18 cellular contexts compared by ENCODE assay signal in genomic region chr17:2235792-2236365, GRCh38.
DNase-seq lines count a peak whose midpoint lies in the region; ATAC-seq, FAIRE-seq and TF ChIP-seq lines count a peak whose summit lies in the region.
"Had no signal": no experiment of that assay in that cellular context is flagged by ENCODE, and none has a peak within 500 bp of the region (broad histone marks: within the 10 kb centered on the region; RNA-seq: fewer than 3 reads in every experiment).

No MANE protein-coding gene starts in this region.

- H3K9me3 ChIP-seq in GM12878 (replicated peaks; ENCODE audit: control insufficient read depth, insufficient read depth, low read length) (no peaks in the 10 kb centered on the region), gastrocnemius medialis (no peaks in the 10 kb centered on the region), upper lobe of right lung (no peaks in the 10 kb centered on the region)

- H3K4me3 ChIP-seq in GM12878: no peak overlapping the region
- no peak overlapping the region for H3K4me3 ChIP-seq in gastrocnemius medialis
- H3K4me3 ChIP-seq in upper lobe of right lung: no peak overlapping the region
- H3K4me3 ChIP-seq: GM23338 had no signal

- no peak for TF ChIP-seq EP300 in GM12878 (IDR thresholded peaks at IDR 0.05; ENCODE audit: borderline replicate concordance in 1 of 2, control insufficient read depth in 1 of 2, low read depth in 2 of 2, low read length in 2 of 2)

- SMC1A ChIA-PET in GM12878 (lab: Charles Lee; ENCODE audit: uncharacterized antibody, unreplicated experiment): interaction anchor here (1.2 to 3.7 kb wide), 9 partner anchors 10 to 180 kb away, joined by 3 to 70 read pairs (median 4); no protein-coding TSS in a partner anchor

- no peaks in the 10 kb centered on the region for H3K27me3 ChIP-seq in GM12878 (replicated peaks in 1 of 2; ENCODE audit: control insufficient read depth in 2 of 2, insufficient read depth in 2 of 2, low read length in 1 of 2)
- no peaks in the 10 kb centered on the region for H3K27me3 ChIP-seq in gastrocnemius medialis
- H3K27me3 ChIP-seq in upper lobe of right lung: no peaks in the 10 kb centered on the region

- H3K27ac ChIP-seq in GM12878 (ENCODE audit: control insufficient read depth, insufficient read depth) (peak overlapping the region; percentile 34), gastrocnemius medialis (peak overlapping the region; percentile 39 to 97 (median 95)), upper lobe of right lung (no peak overlapping the region)

- WGBS in GM12878 (ENCODE audit: insufficient coverage, insufficient replicate concordance, low lambda C conversion rate, missing lambda C conversion rate): 51% methylated on average over 6 of the region's 6 CpGs

- TF ChIP-seq CTCF in GM12878 (IDR thresholded peaks at IDR 0.05 in 2 of 3, conservative IDR thresholded peaks at IDR 0.05 in 1 of 3; ENCODE audit: control insufficient read depth in 2 of 3, extremely low read depth in 1 of 3, insufficient read depth in 1 of 3, low read depth in 3 of 3, low read length in 3 of 3): no peak
- TF ChIP-seq CTCF in gastrocnemius medialis (IDR thresholded peaks at IDR 0.05 in 4 of 5, conservative IDR thresholded peaks at IDR 0.05 in 1 of 5): no peak
- TF ChIP-seq CTCF in upper lobe of right lung (IDR thresholded peaks at IDR 0.05): no peak

- intact Hi-C loops in GM12878 (cut with micrococcal nuclease; ENCODE audit: unreplicated experiment) (no loop called here), left cardiac atrium (cut with DNase I) (loop anchor here (5.0 to 10.0 kb wide), 2 partner anchors 59 to 61 kb away; no protein-coding TSS in a partner anchor), gastrocnemius medialis (cut with DNase I; ENCODE audit: low total_unique reads) (loop anchor here (2.0 kb wide), 1 partner anchor 13 kb away; no protein-coding TSS in a partner anchor), upper lobe of right lung (cut with DNase I) (no loop called here)

- H4K20me1 ChIP-seq in GM12878 (ENCODE audit: control insufficient read depth, insufficient read depth): no peaks in the 10 kb centered on the region

- ATAC-seq in GM12878 (no peak), left cardiac atrium (peak; percentile 8 to 45), gastrocnemius medialis (no peak), upper lobe of right lung (no peak)
- ATAC-seq: GM23338, WTC11 had no signal

- no peak for TF ChIP-seq RAD21 in GM12878 (IDR thresholded peaks at IDR 0.05; ENCODE audit: insufficient read depth, low read depth, low read length)

- peak overlapping the region; percentile 4; the same call in 1 of the 2 replicates for H3K9ac ChIP-seq in GM12878 (ENCODE audit: control insufficient read depth, insufficient read depth, low read length)

- H3K4me1 ChIP-seq in GM12878 (ENCODE audit: control insufficient read depth, insufficient read depth, low read length): peaks cover 55% of the 10 kb centered on the region
- H3K4me1 ChIP-seq in gastrocnemius medialis: peaks cover 66 to 81% of the 10 kb centered on the region in 2 donors
- peaks cover 55% of the 10 kb centered on the region for H3K4me1 ChIP-seq in upper lobe of right lung

- H2AFZ ChIP-seq in GM12878 (ENCODE audit: control insufficient read depth, low read depth, low read length): no peak overlapping the region
- H2AFZ ChIP-seq: GM23338 had no signal

- CTCF ChIA-PET in GM12878 (lab: Yijun Ruan, JAX): interaction anchor here (0.9 to 3.6 kb wide), 8 partner anchors 9 to 181 kb away, joined by 3 to 22 read pairs (median 4); partner anchors contain the start of gene HIC1

- H3K4me2 ChIP-seq in GM12878 (ENCODE audit: control insufficient read depth, insufficient read depth): peak overlapping the region; percentile 35; the same call in 1 of the 2 replicates
- H3K4me2 ChIP-seq: GM23338 had no signal

- no TSS peak for BruUV-seq in GM12878 (replicated peaks; lab: Mats Ljungman, UMichigan)

- TF ChIP-seq POLR2A in GM12878 (IDR thresholded peaks at IDR 0.05; ENCODE audit: low read depth, low read length) (no peak), gastrocnemius medialis (IDR thresholded peaks at IDR 0.05) (no peak)

- peaks cover 10 to 18% of the 10 kb centered on the region in 2 experiments; a peak in 3 of 4 replicates for H3K36me3 ChIP-seq in GM12878 (ENCODE audit: control insufficient read depth in 2 of 2, insufficient read depth in 2 of 2, low read length in 1 of 2)
- H3K36me3 ChIP-seq in gastrocnemius medialis: no peaks in the 10 kb centered on the region
- H3K36me3 ChIP-seq in upper lobe of right lung: peaks cover 5% of the 10 kb centered on the region

- peaks cover 19% of the 10 kb centered on the region for H3K79me2 ChIP-seq in GM12878 (ENCODE audit: control insufficient read depth, insufficient read depth, low read length)

- in situ Hi-C loops in GM12878 (cut with MboI) (no loop called here), gastrocnemius medialis (cut with MboI; ENCODE audit: low sequenced_read_pairs in 4 of 4) (loop anchor here in 1 of 4 donors (25.0 kb wide), 1 partner anchor 324 kb away; no protein-coding TSS in a partner anchor)

- RAD21 ChIA-PET in GM12878 (lab: Charles Lee; ENCODE audit: unreplicated experiment): interaction anchor here (0.6 to 4.7 kb wide), 7 partner anchors 9 to 327 kb away, joined by 3 to 50 read pairs (median 4); no protein-coding TSS in a partner anchor

- DNase-seq in GM04503 (ENCODE audit: low read depth) (peak; percentile 60), GM12878 (ENCODE audit: low read depth, low spot score) (no peak), left cardiac atrium (peak; percentile 31), gastrocnemius medialis (peak in 1 of 2 donors; percentile 57), KG1 (lab: John Stamatoyannopoulos, UW) (no peak), upper lobe of right lung (no peak)
- DNase-seq in NK-92 treated with Interleukin-12 subunit alpha and Interleukin-12 subunit beta, amount 100 ng/mL, for 24 hours (lab: John Stamatoyannopoulos, UW): no peak
- DNase-seq in effector CD4-positive, alpha-beta T cell: no peak
- DNase-seq: activated naive CD4-positive, alpha-beta T cell; Calu3; endodermal cell; GDM1; islet precursor cell; NCI-H2081; NCI-H69 had no signal

- POLR2A ChIA-PET in GM12878 (lab: Charles Lee): interaction anchor here (0.7 to 1.5 kb wide), 7 partner anchors 9 to 181 kb away, joined by 3 to 7 read pairs (median 4); partner anchors contain the start of gene HIC1

- no peak for FAIRE-seq in GM12878 (lab: Jason Lieb, UNC)
- FAIRE-seq: RCC 7860 had no signal

TF ChIP-seq in GM12878, 131 proteins besides CTCF, POLR2A, EP300 and RAD21:
- no peak for TF ChIP-seq TCF12 (IDR thresholded peaks at IDR 0.05; ENCODE audit: low read depth, low read length)
- TF ChIP-seq JUNB (IDR thresholded peaks at IDR 0.05): peak; percentile 64
- peak; percentile 9 for TF ChIP-seq MEF2B (IDR thresholded peaks at IDR 0.05; ENCODE audit: partially characterized antibody, poor library complexity, severe bottlenecking)
- peak; percentile 83 for TF ChIP-seq EED (IDR thresholded peaks at IDR 0.05; ENCODE audit: low read depth)
- TF ChIP-seq NFIC (IDR thresholded peaks at IDR 0.05; ENCODE audit: low read depth, low read length): 0 out of 2 replicates have a peak, but pooled peaks have one; percentile 46
- no peak for TF ChIP-seq SREBF2 (IDR thresholded peaks at IDR 0.05; ENCODE audit: low read length)
- TF ChIP-seq RUNX3 (IDR thresholded peaks at IDR 0.05; ENCODE audit: low read length): peak; percentile 77

Comparison
In these comparisons a context has a peak if more than half of its experiments do, and no peak if none do; other contexts are left out.
1. DNase-seq: peak in GM04503 (single experiment) and left cardiac atrium (single experiment); none in GM12878 (single experiment), KG1 (single experiment), upper lobe of right lung (single experiment), NK-92 treated with Interleukin-12 subunit alpha and Interleukin-12 subunit beta, amount 100 ng/mL, for 24 hours (single experiment) and effector CD4-positive, alpha-beta T cell (single experiment).
2. ATAC-seq: peak in left cardiac atrium (2 of 2); none in GM12878 (single experiment), gastrocnemius medialis (0 of 2) and upper lobe of right lung (single experiment).
3. intact Hi-C loops: an anchor here in left cardiac atrium (5.0 to 10.0 kb wide) and gastrocnemius medialis (2.0 kb wide); none called in GM12878 and upper lobe of right lung.